In the genomic region with DNA sequence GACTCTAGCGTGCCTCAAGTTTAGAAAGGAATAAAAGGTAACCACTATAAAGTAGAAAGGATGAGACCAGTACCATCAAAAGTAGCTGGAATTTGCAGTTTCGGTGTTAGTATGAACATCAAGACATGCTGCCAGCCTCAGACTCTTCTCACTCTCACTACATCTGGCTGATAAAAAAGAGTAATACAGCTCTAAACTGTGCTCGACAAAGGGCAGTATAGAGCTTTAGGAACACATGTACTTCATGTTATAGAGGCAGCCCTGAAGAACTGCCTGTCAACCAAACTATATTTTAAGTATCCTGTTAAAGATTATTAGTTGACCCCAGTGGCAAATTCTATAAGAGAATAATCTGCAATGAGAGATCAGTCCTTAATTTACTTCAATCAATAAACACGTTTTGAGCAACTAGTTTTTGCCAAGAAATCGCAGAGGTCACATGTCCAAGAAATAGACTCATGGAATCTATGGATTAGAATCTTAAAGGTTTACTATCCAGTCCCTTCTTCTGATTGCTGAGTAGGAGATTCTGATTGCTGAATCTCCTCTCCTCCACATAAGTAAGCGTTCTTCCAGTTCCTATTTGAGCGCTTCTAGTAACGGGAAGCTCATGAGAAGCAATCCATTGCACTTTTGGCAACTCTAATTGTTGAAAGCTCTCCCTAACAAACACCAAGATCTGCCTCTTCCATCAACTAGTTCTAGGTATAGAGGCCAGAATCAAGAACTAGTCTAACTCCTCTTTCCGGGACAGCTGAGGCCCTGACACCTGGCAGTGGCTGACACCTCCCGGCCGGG, we compare ENCODE assay signal across 8 cellular contexts. TPM values are rescaled to one million over a fixed set of nuclear protein-coding genes. Genes with fewer than 3 reads are reported as not detected.
A peak's percentile ranks its signal among the peaks of the same experiment; 100 is the strongest.
DNase-seq lines count a peak whose midpoint lies in the region; TF ChIP-seq lines count a peak whose summit lies in the region.

No MANE protein-coding gene starts in this region.

- 0 out of 2 replicates have a peak, but pooled peaks cover 4% of the 10 kb centered on the region for H3K36me3 ChIP-seq in HUES6 (ENCODE audit: control insufficient read depth, insufficient read depth, low read length)
- H3K36me3 ChIP-seq in adrenal gland (replicated peaks in 1 of 2): peaks cover 0 to 14% of the 10 kb centered on the region in 2 donors
- peaks cover 2% of the 10 kb centered on the region for H3K36me3 ChIP-seq in kidney epithelial cell (ENCODE audit: control insufficient read depth, insufficient read depth, low read length)
- H3K36me3 ChIP-seq in subcutaneous abdominal adipose tissue (ENCODE audit: control insufficient read depth in 5 of 5, insufficient read depth in 5 of 5, low read length in 5 of 5): peaks cover 5 to 13% (median 7%) of the 10 kb centered on the region in 5 donors

- H3K9ac ChIP-seq in HUES6 (ENCODE audit: low read length) (peak overlapping the region; percentile 82), subcutaneous abdominal adipose tissue (ENCODE audit: low read length in 5 of 5) (peak overlapping the region; percentile 84 to 92 (median 90))

- peak overlapping the region; percentile 93 for H3K4me3 ChIP-seq in HUES6 (ENCODE audit: low read depth, low read length)
- peak overlapping the region; percentile 38 to 88 (median 63) for H3K4me3 ChIP-seq in adrenal gland
- H3K4me3 ChIP-seq in kidney epithelial cell (ENCODE audit: low read depth, low read length): peak overlapping the region; percentile 90
- H3K4me3 ChIP-seq in subcutaneous abdominal adipose tissue (ENCODE audit: low read depth in 1 of 5, low read length in 5 of 5): peak overlapping the region; percentile 74 to 88 (median 82)

- no peak for TF ChIP-seq POLR2A in adrenal gland (IDR thresholded peaks at IDR 0.05)

- DNase-seq in DMS153 treated with DMSO at 0.1 percent for 48 hours (lab: John Stamatoyannopoulos, UW; ENCODE audit: unreplicated experiment) (peak; percentile 40), DMS153 (lab: John Stamatoyannopoulos, UW) (no peak), adrenal gland (no peak), kidney epithelial cell (ENCODE audit: low read depth) (no peak), NCI-H524 treated with DMSO at 0.1 percent for 48 hours (lab: John Stamatoyannopoulos, UW) (no peak), NCI-H2171 (lab: John Stamatoyannopoulos, UW) (no peak)

- H3K27ac ChIP-seq in HUES6 (ENCODE audit: low read depth, low read length) (no peak overlapping the region), adrenal gland (peak overlapping the region; percentile 51 to 96 (median 93)), subcutaneous abdominal adipose tissue (ENCODE audit: low read depth, low read length) (peak overlapping the region; percentile 88)

- 12 to 14% (median 13%) methylated on average over 11 of the region's 11 CpGs for WGBS in adrenal gland, 4 donors

- TF ChIP-seq CTCF in adrenal gland (IDR thresholded peaks at IDR 0.05) (no peak), kidney epithelial cell (IDR thresholded peaks at IDR 0.05; ENCODE audit: insufficient read depth, low read length, poor library complexity, severe bottlenecking) (no peak)

- H3K4me1 ChIP-seq in HUES6 (ENCODE audit: control insufficient read depth, insufficient read depth, low read length) (peaks cover 11% of the 10 kb centered on the region; the same call in 1 of the 2 replicates), adrenal gland (replicated peaks in 1 of 2) (peaks cover 19 to 33% of the 10 kb centered on the region in 2 donors), subcutaneous abdominal adipose tissue (ENCODE audit: control insufficient read depth in 5 of 5, insufficient read depth in 5 of 5, low read length in 5 of 5) (peaks cover 6 to 38% (median 28%) of the 10 kb centered on the region in 5 donors)

- intact Hi-C loops in adrenal gland (cut with DNase I): no loop called here

- H3K27me3 ChIP-seq in HUES6 (ENCODE audit: control insufficient read depth, insufficient read depth, low read length): peaks cover 18% of the 10 kb centered on the region
- H3K27me3 ChIP-seq in adrenal gland: no peaks in the 10 kb centered on the region
- H3K27me3 ChIP-seq in kidney epithelial cell (ENCODE audit: control insufficient read depth, insufficient read depth, low read length): no peaks in the 10 kb centered on the region
- peaks cover 0 to 2% (median 0%) of the 10 kb centered on the region in 5 donors for H3K27me3 ChIP-seq in subcutaneous abdominal adipose tissue (ENCODE audit: control insufficient read depth in 5 of 5, insufficient read depth in 4 of 5, low read length in 5 of 5)

- H3K9me3 ChIP-seq in HUES6 (ENCODE audit: control insufficient read depth, insufficient read depth, low read depth, low read length) (no peaks in the 10 kb centered on the region), adrenal gland (replicated peaks in 1 of 3) (no peaks in the 10 kb centered on the region), subcutaneous abdominal adipose tissue (ENCODE audit: control insufficient read depth in 5 of 5, low read length in 5 of 5) (no peaks in the 10 kb centered on the region)

RNA-seq across cellular contexts. Expression of gene XPA, which starts 0.9 kb away (rescaled TPM):
- total RNA-seq in adrenal gland (10 to 100 TPM in 7 of 8 donors, 1 to 10 TPM in 1; 7.5 to 17.5 (median 15.3) TPM), kidney epithelial cell (10.9 and 12.5 TPM in 2 replicates)
- 10 to 100 TPM in 2 of 3 donors, 1 to 10 TPM in 1; 8.9 to 18.0 (median 15.4) TPM for polyA plus RNA-seq in adrenal gland
